8 cellular contexts compared by ENCODE assay signal in the genomic region with DNA sequence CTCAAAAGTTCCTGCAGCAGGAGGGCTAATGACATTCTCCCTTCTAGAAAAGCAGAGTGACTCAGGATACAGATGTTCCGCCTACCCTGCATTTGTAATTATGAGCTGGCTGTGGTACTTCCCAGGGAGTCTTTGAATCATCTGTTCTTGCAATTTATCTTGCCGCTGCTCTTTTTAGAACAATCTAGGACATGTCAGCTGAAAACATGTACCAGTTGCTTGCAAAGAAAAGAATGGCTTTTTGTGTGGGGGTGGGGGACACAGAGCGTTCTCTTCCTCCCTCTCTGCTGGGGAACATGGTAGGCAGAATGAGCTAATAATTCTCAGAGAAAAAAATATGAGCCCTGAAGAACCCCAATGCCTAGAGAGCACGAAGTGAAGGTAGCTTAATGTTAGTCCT. TPM values are rescaled to one million over a fixed set of nuclear protein-coding genes. Genes with fewer than 3 reads are reported as not detected.
DNase-seq lines count a peak whose midpoint lies in the region; ATAC-seq and TF ChIP-seq lines count a peak whose summit lies in the region.

No MANE protein-coding gene starts in this region.

- DNase-seq in BJ (ENCODE audit: low read depth) (peak; percentile 65), NCI-H226 (peak; percentile 75), epidermal melanocyte (ENCODE audit: insufficient read length, low spot score) (peak; percentile 44), osteocyte (ENCODE audit: extremely low spot score, unreplicated experiment) (no peak), OCI-LY7 (ENCODE audit: low spot score) (no peak), NCI-H187 (lab: John Stamatoyannopoulos, UW) (no peak)
- DNase-seq in effector CD4-positive, alpha-beta T cell, result no peak

- peak overlapping the region; percentile 9; the same call in 1 of the 2 replicates for H3K4me3 ChIP-seq in BJ (ENCODE audit: low read depth, low read length)
- H3K4me3 ChIP-seq in OCI-LY7 (ENCODE audit: low read depth, low read length, poor library complexity, severe bottlenecking), result no peak overlapping the region

- H3K36me3 ChIP-seq in BJ (ENCODE audit: control insufficient read depth, insufficient read depth, low read length) (no peaks in the 10 kb centered on the region), OCI-LY7 (ENCODE audit: insufficient read depth, low read length) (no peaks in the 10 kb centered on the region)

- BruUV-seq in OCI-LY7 (replicated peaks; lab: Mats Ljungman, UMichigan), result no TSS peak

- H3K27ac Mint-ChIP-seq in osteocyte (ENCODE audit: unreplicated experiment), result peak overlapping the region; percentile 92

- no peak for ATAC-seq in GM19324 (IDR thresholded peaks at IDR 0.05; ENCODE audit: low FRiP score, unreplicated experiment)

- peaks cover 39% of the 10 kb centered on the region for H3K4me1 Mint-ChIP-seq in osteocyte (ENCODE audit: unreplicated experiment)

- POLR2A ChIA-PET in BJ (lab: Charles Lee), result interaction anchor here (0.6 to 0.7 kb wide), 3 partner anchors 68 to 1791 kb away, joined by 3 to 4 read pairs (median 3); no protein-coding TSS in a partner anchor
- POLR2A ChIA-PET in OCI-LY7 (lab: Charles Lee), result interaction anchor here (0.5 to 1.0 kb wide), 2 partner anchors 19 to 97 kb away, joined by 3 to 4 read pairs; no protein-coding TSS in a partner anchor

- TF ChIP-seq CTCF in BJ (IDR thresholded peaks at IDR 0.05; ENCODE audit: insufficient read depth, low read depth, low read length) (no peak), osteocyte (IDR thresholded peaks at IDR 0.05) (no peak), OCI-LY7 (conservative IDR thresholded peaks at IDR 0.05; ENCODE audit: low read length) (no peak)

- intact Hi-C loops in OCI-LY7 (cut with micrococcal nuclease; ENCODE audit: unreplicated experiment), result no loop called here

- no peak overlapping the region for H3K4me2 ChIP-seq in OCI-LY7 (ENCODE audit: low read length)

- H4K20me1 ChIP-seq in OCI-LY7 (ENCODE audit: insufficient read depth, low read length), result no peaks in the 10 kb centered on the region

- CTCF ChIA-PET in BJ (lab: Yijun Ruan, JAX) (interaction anchor here (1.0 to 1.5 kb wide), 3 partner anchors 8 to 937 kb away, joined by 4 to 12 read pairs (median 8); no protein-coding TSS in a partner anchor), OCI-LY7 (lab: Charles Lee; ENCODE audit: unreplicated experiment) (no interaction called here)

- no peaks in the 10 kb centered on the region for H3K27me3 Mint-ChIP-seq in osteocyte (ENCODE audit: unreplicated experiment)

- no peaks in the 10 kb centered on the region for H3K9me3 ChIP-seq in OCI-LY7 (ENCODE audit: low read length)

- H3K36me3 Mint-ChIP-seq in osteocyte (ENCODE audit: unreplicated experiment), result no peaks in the 10 kb centered on the region

- peak overlapping the region; percentile 51 for H3K4me3 Mint-ChIP-seq in osteocyte (ENCODE audit: unreplicated experiment)

- no peaks in the 10 kb centered on the region for H3K9me2 ChIP-seq in OCI-LY7 (ENCODE audit: insufficient read depth, low read length)

- no peaks in the 10 kb centered on the region for H3K79me2 ChIP-seq in OCI-LY7 (ENCODE audit: insufficient read depth, low read depth, low read length)

- H2AFZ ChIP-seq in OCI-LY7 (ENCODE audit: low read length), result no peak overlapping the region

- no peaks in the 10 kb centered on the region for H3K4me1 ChIP-seq in OCI-LY7 (ENCODE audit: insufficient read depth, low read length, poor library complexity, severe bottlenecking)

- H3K9me3 Mint-ChIP-seq in osteocyte (ENCODE audit: unreplicated experiment), result no peaks in the 10 kb centered on the region

- H3K27ac ChIP-seq in OCI-LY7 (ENCODE audit: low read depth, low read length, poor library complexity, severe bottlenecking), result no peak overlapping the region

- no peaks in the 10 kb centered on the region for H3K27me3 ChIP-seq in BJ (ENCODE audit: control insufficient read depth, insufficient read depth, low read length)

RNA-seq across cellular contexts. Expression of a gene that starts 51.7 kb away (rescaled TPM):
- polyA plus RNA-seq in BJ (2011; rRNA removed), result 11.5 and 26.2 TPM in 2 replicates
- 17.7 and 20.3 TPM in 2 replicates for polyA minus RNA-seq in BJ (2011; rRNA and poly(A)+ RNA removed)
- 24.8 and 30.2 TPM in 2 replicates for total RNA-seq in osteocyte
- 29.2 and 44.4 TPM in 2 replicates for total RNA-seq in OCI-LY7 (2014; rRNA removed; shearing (Covaris generic))
- 43.4 and 45.9 TPM in 2 replicates for total RNA-seq in OCI-LY7 (2022)

Comparison
In these comparisons a context has a peak if more than half of its experiments do, and no peak if none do; other contexts are left out.
1. DNase-seq: peak in BJ (single experiment), NCI-H226 (single experiment) and epidermal melanocyte (single experiment); none in osteocyte (single experiment), OCI-LY7 (single experiment), NCI-H187 (0 of 2) and effector CD4-positive, alpha-beta T cell (single experiment).